Comparison of ENCODE assay signal across 30 cellular contexts in genomic region chr2:62089658-62090057, GRCh38.
"Had no signal": no experiment of that assay in that cellular context is flagged by ENCODE, and none has a peak within 500 bp of the region (broad histone marks: within the 10 kb centered on the region; RNA-seq: fewer than 3 reads in every experiment).

No MANE protein-coding gene starts in this region.

- H3K27me3 ChIP-seq: adrenal gland, cardiac muscle cell, Peyer's patch had no signal

- DNase-seq: activated CD4-positive, alpha-beta T cell treated with anti-CD3 and anti-CD28 coated beads for 1 hour; activated CD4-positive, alpha-beta T cell treated with anti-CD3 and anti-CD28 coated beads, Interleukin-2, amount 10 ng/mL, durations not matched to agents 24 days and 14 days; activated CD4-positive, alpha-beta T cell treated with anti-CD3 and anti-CD28 coated beads, Interleukin-2, amount 50 U/mL, for 4 hours; activated CD4-positive, CD25-positive, alpha-beta regulatory T cell; activated CD8-positive, alpha-beta T cell treated with anti-CD3 and anti-CD28 coated beads for 36 hours; activated gamma-delta T cell treated with Interleukin-2 at 50 U/mL for 16 hours; activated naive CD4-positive, alpha-beta T cell treated with anti-CD3 and anti-CD28 coated beads for 36 hours; activated T-cell treated with anti-CD3 and anti-CD28 coated beads, Interleukin-2, amount 50 U/mL, for 1 hour; adrenal gland; MM.1S; MV-4-11; NCI-H1092; NCI-H1436 treated with DMSO at 0.1 percent for 48 hours; NCI-H1694 treated with DMSO at 0.1 percent for 48 hours; NCI-H2029; NCI-H510A; NCI-H526; NCI-H748 treated with DMSO at 0.1 percent for 48 hours; NK-92 treated with Interleukin-12 subunit alpha and Interleukin-12 subunit beta, amount 100 ng/mL, for 24 hours; PC-3; Peyer's patch; RPMI8226; SIG-M5; T-cell; T-helper 17 cell; WERI-Rb-1 had no signal

- H3K27ac ChIP-seq: adrenal gland, cardiac muscle cell, KMS-11, Peyer's patch, WERI-Rb-1 had no signal

- H3K9me3 ChIP-seq: adrenal gland, Peyer's patch had no signal

- H3K36me3 ChIP-seq: adrenal gland, cardiac muscle cell, Peyer's patch, WERI-Rb-1 had no signal

- H3K4me1 ChIP-seq: adrenal gland, Peyer's patch had no signal

- H3K4me3 ChIP-seq: adrenal gland, cardiac muscle cell, Peyer's patch had no signal

- ATAC-seq: activated CD8-positive, alpha-beta T cell treated with anti-CD3 and anti-CD28 coated beads for 36 hours; activated naive CD4-positive, alpha-beta T cell treated with anti-CD3 and anti-CD28 coated beads, Interleukin-2, amount 50 U/mL, for 72 hours; PC-3; SK-N-SH treated with all-trans-retinoic acid at 6 μM for 48 hours; T-cell; T-helper 17 cell had no signal
